Comparison of ENCODE assay signal across 16 cellular contexts in genomic region chr6:6026513-6027205, GRCh38. TPM values are rescaled to one million over a fixed set of nuclear protein-coding genes. Genes with fewer than 3 reads are reported as not detected.
DNase-seq lines count a peak whose midpoint lies in the region; ATAC-seq and TF ChIP-seq lines count a peak whose summit lies in the region.
"Had no signal": no experiment of that assay in that cellular context is flagged by ENCODE, and none has a peak within 500 bp of the region (broad histone marks: within the 10 kb centered on the region; RNA-seq: fewer than 3 reads in every experiment).

No MANE protein-coding gene starts in this region.

- H3K27ac ChIP-seq in heart left ventricle (peak overlapping the region; percentile 24 to 85 (median 76)), caudate nucleus (ENCODE audit: low read depth, low read length) (peak overlapping the region; percentile 16), gastroesophageal sphincter (peak overlapping the region in 3 of 4 donors; percentile 4 to 46 (median 37)), skeletal muscle tissue (ENCODE audit: low read depth, low read length) (peak overlapping the region; percentile 69)
- H3K27ac ChIP-seq: BLaER1, GM23248 had no signal

- peaks cover 0 to 19% (median 2%) of the 10 kb centered on the region in 12 donors for H3K4me1 ChIP-seq in heart left ventricle
- no peaks in the 10 kb centered on the region for H3K4me1 ChIP-seq in gastroesophageal sphincter
- peaks cover 0 to 4% (median 3%) of the 10 kb centered on the region in 3 donors for H3K4me1 ChIP-seq in skeletal muscle tissue (ENCODE audit: control insufficient read depth in 3 of 3, insufficient read depth in 3 of 3, low read length in 3 of 3)
- H3K4me1 ChIP-seq: BLaER1 had no signal

- no peaks in the 10 kb centered on the region for H3K36me3 Mint-ChIP-seq in natural killer cell treated with Interleukin-12 subunit alpha and Interleukin-12 subunit beta and Interleukin-15 and Interleukin-18, amount 100 ng/mL, for 72 hours
- H3K36me3 Mint-ChIP-seq: CD8-positive, alpha-beta memory T cell had no signal

- no peak for TF ChIP-seq EP300 in gastroesophageal sphincter (IDR thresholded peaks at IDR 0.05)

- no peak for TF ChIP-seq POLR2A in heart left ventricle (IDR thresholded peaks at IDR 0.05)
- no peak for TF ChIP-seq POLR2A in gastroesophageal sphincter (IDR thresholded peaks at IDR 0.05)

- H3K4me3 ChIP-seq in heart left ventricle = peak overlapping the region in 2 of 12 donors; percentile 5 to 11
- no peak overlapping the region for H3K4me3 ChIP-seq in gastroesophageal sphincter
- H3K4me3 ChIP-seq in skeletal muscle tissue (ENCODE audit: low read length in 3 of 3) = no peak overlapping the region
- H3K4me3 ChIP-seq: BLaER1, GM23248 had no signal

- no peaks in the 10 kb centered on the region for H3K4me1 Mint-ChIP-seq in natural killer cell treated with Interleukin-12 subunit alpha and Interleukin-12 subunit beta and Interleukin-15 and Interleukin-18, amount 100 ng/mL, for 72 hours (ENCODE audit: low read depth in 2 of 2)
- H3K4me1 Mint-ChIP-seq: CD8-positive, alpha-beta memory T cell had no signal

- H3K27me3 Mint-ChIP-seq in natural killer cell treated with Interleukin-12 subunit alpha and Interleukin-12 subunit beta and Interleukin-15 and Interleukin-18, amount 100 ng/mL, for 72 hours = peaks cover 45 to 63% of the 10 kb centered on the region in 2 donors

- no peak overlapping the region for H3K9ac ChIP-seq in skeletal muscle tissue (ENCODE audit: low read depth in 1 of 3, low read length in 3 of 3)
- H3K9ac ChIP-seq: BLaER1, GM23248 had no signal

- no peaks in the 10 kb centered on the region for H3K9me3 Mint-ChIP-seq in natural killer cell treated with Interleukin-12 subunit alpha and Interleukin-12 subunit beta and Interleukin-15 and Interleukin-18, amount 100 ng/mL, for 72 hours

- intact Hi-C loops in heart left ventricle (cut with DNase I) = loop anchor here in 1 of 10 donors (2.0 kb wide), 1 partner anchor 18 kb away; no protein-coding TSS in a partner anchor
- intact Hi-C loops in Right ventricle myocardium superior (cut with DNase I) = no loop called here

- no peaks in the 10 kb centered on the region for H3K36me3 ChIP-seq in heart left ventricle
- no peaks in the 10 kb centered on the region for H3K36me3 ChIP-seq in gastroesophageal sphincter
- H3K36me3 ChIP-seq in skeletal muscle tissue (ENCODE audit: control insufficient read depth in 3 of 3, insufficient read depth in 3 of 3, low read length in 3 of 3) = no peaks in the 10 kb centered on the region
- H3K36me3 ChIP-seq: BLaER1 had no signal

- DNase-seq in heart left ventricle (no peak), Right ventricle myocardium superior (no peak), caudate nucleus (lab: John Stamatoyannopoulos, UW) (no peak), mucosa of gallbladder (ENCODE audit: low spot score) (no peak), MV-4-11 (lab: John Stamatoyannopoulos, UW) (no peak)
- DNase-seq in natural killer cell treated with Interleukin-12 subunit alpha and Interleukin-12 subunit beta and Interleukin-15 and Interleukin-18, amount 100 ng/mL, for 72 hours (ENCODE audit: low spot score) = no peak
- DNase-seq: 8988T; AML-193; CD8-positive, alpha-beta memory T cell; DMS53; GF-D8; GM23248 had no signal

- WGBS in heart left ventricle, 4 donors = 52 to 71% (median 63%) methylated on average over 2 of the region's 2 CpGs
- WGBS in gastroesophageal sphincter (ENCODE audit: low coverage in 1 of 2), 2 donors = 46 to 57% methylated on average over 2 of the region's 2 CpGs

- ATAC-seq in heart left ventricle = peak in 2 of 4 donors; percentile 49 to 59
- no peak for ATAC-seq in Right ventricle myocardium superior (ENCODE audit: poor library complexity)
- ATAC-seq in gastroesophageal sphincter = no peak
- ATAC-seq in natural killer cell treated with Interleukin-12 subunit alpha and Interleukin-12 subunit beta and Interleukin-15 and Interleukin-18, amount 100 ng/mL, for 72 hours = no peak
- ATAC-seq: HCT116 had no signal

- H3K9me3 ChIP-seq in heart left ventricle (no peaks in the 10 kb centered on the region), gastroesophageal sphincter (no peaks in the 10 kb centered on the region), skeletal muscle tissue (ENCODE audit: control insufficient read depth in 3 of 3, low read length in 3 of 3) (no peaks in the 10 kb centered on the region)
- H3K9me3 ChIP-seq: BLaER1 had no signal

- no peak overlapping the region for H3K27ac Mint-ChIP-seq in natural killer cell treated with Interleukin-12 subunit alpha and Interleukin-12 subunit beta and Interleukin-15 and Interleukin-18, amount 100 ng/mL, for 72 hours
- H3K27ac Mint-ChIP-seq: CD8-positive, alpha-beta memory T cell had no signal

- H3K27me3 ChIP-seq in heart left ventricle = peaks cover 0 to 4% (median 0%) of the 10 kb centered on the region in 9 donors
- H3K27me3 ChIP-seq in gastroesophageal sphincter = peaks cover 15% of the 10 kb centered on the region
- H3K27me3 ChIP-seq in skeletal muscle tissue (ENCODE audit: control insufficient read depth in 3 of 3, insufficient read depth in 3 of 3, low read length in 3 of 3) = peaks cover 0 to 8% (median 0%) of the 10 kb centered on the region in 3 donors
- H3K27me3 ChIP-seq: BLaER1 had no signal

- no peak for TF ChIP-seq CTCF in heart left ventricle (IDR thresholded peaks at IDR 0.05)
- TF ChIP-seq CTCF in gastroesophageal sphincter (IDR thresholded peaks at IDR 0.05) = no peak

- no peak overlapping the region for H3K4me3 Mint-ChIP-seq in natural killer cell treated with Interleukin-12 subunit alpha and Interleukin-12 subunit beta and Interleukin-15 and Interleukin-18, amount 100 ng/mL, for 72 hours
- H3K4me3 Mint-ChIP-seq: CD8-positive, alpha-beta memory T cell had no signal

RNA-seq across cellular contexts. Expression of gene NRN1, which starts 19.9 kb away (rescaled TPM):
- total RNA-seq in heart left ventricle = 10 to 100 TPM in 5 of 9 donors, 1 to 10 TPM in 4; 8.3 to 21.0 (median 12.5) TPM
- polyA plus RNA-seq in heart left ventricle = 10 to 100 TPM; 10.5 to 16.3 TPM
- total RNA-seq in Right ventricle myocardium superior = 12.6 TPM
- 10 to 100 TPM in 3 of 4 donors, 1 to 10 TPM in 1; 5.6 to 22.7 (median 15.1) TPM for total RNA-seq in gastroesophageal sphincter
- total RNA-seq in skeletal muscle tissue = 13.6 TPM
- 6.4 TPM for total RNA-seq in mucosa of gallbladder
- 1 to 10 TPM in 1 of 2 donors, under 1 TPM in 1; 0.95 to 2.0 TPM for total RNA-seq in natural killer cell treated with Interleukin-12 subunit alpha and Interleukin-12 subunit beta and Interleukin-15 and Interleukin-18, amount 100 ng/mL, for 72 hours

Comparison
In these comparisons a context has a peak if more than half of its experiments do, and no peak if none do; other contexts are left out.
1. H3K27ac ChIP-seq: peak in every context shown above with its lines; median percentile 76 in heart left ventricle; 69 in skeletal muscle tissue; 37 in gastroesophageal sphincter; 16 in caudate nucleus.